8 cellular contexts compared by ENCODE assay signal in genomic region chr1:64915381-64916274, GRCh38. TPM values are rescaled to one million over a fixed set of nuclear protein-coding genes. Genes with fewer than 3 reads are reported as not detected.
A peak's percentile ranks its signal among the peaks of the same experiment; 100 is the strongest.
DNase-seq lines count a peak whose midpoint lies in the region; ATAC-seq and TF ChIP-seq lines count a peak whose summit lies in the region.

No MANE protein-coding gene starts in this region.

- peaks cover 93% of the 10 kb centered on the region for H3K4me1 Mint-ChIP-seq in activated B cell treated with CpG ODN at 0.5 μM for 24 hours
- H3K4me1 Mint-ChIP-seq in stimulated activated effector memory CD8-positive, alpha-beta T cell treated with anti-CD3 and anti-CD28 coated beads, Interleukin-12 subunit alpha, Interleukin-12 subunit beta, amount 100 ng/mL, for 72 hours, result peaks cover 73% of the 10 kb centered on the region

- H3K9me3 Mint-ChIP-seq in activated B cell treated with CpG ODN at 0.5 μM for 24 hours, result no peaks in the 10 kb centered on the region
- H3K9me3 Mint-ChIP-seq in stimulated activated effector memory CD8-positive, alpha-beta T cell treated with anti-CD3 and anti-CD28 coated beads, Interleukin-12 subunit alpha, Interleukin-12 subunit beta, amount 100 ng/mL, for 72 hours, result no peaks in the 10 kb centered on the region

- H3K27ac Mint-ChIP-seq in activated B cell treated with CpG ODN at 0.5 μM for 24 hours, result no peak overlapping the region
- H3K27ac Mint-ChIP-seq in stimulated activated effector memory CD8-positive, alpha-beta T cell treated with anti-CD3 and anti-CD28 coated beads, Interleukin-12 subunit alpha, Interleukin-12 subunit beta, amount 100 ng/mL, for 72 hours, result peak overlapping the region; percentile 54

- no peak for DNase-seq in activated B cell treated with CpG ODN at 0.5 μM for 24 hours
- peak; percentile 69 for DNase-seq in iPS-NIHi11 (ENCODE audit: low spot score)
- no peak for DNase-seq in stimulated activated effector memory CD8-positive, alpha-beta T cell treated with anti-CD3 and anti-CD28 coated beads, Interleukin-12 subunit alpha, Interleukin-12 subunit beta, amount 100 ng/mL, for 72 hours (ENCODE audit: low spot score in 2 of 2)
- DNase-seq in ecto neural progenitor cell (ENCODE audit: low spot score), result no peak

- H3K4me3 ChIP-seq in HEK293 (ENCODE audit: low read depth, low read length), result no peak overlapping the region

- H3K9me3 ChIP-seq in HEK293 (ENCODE audit: control insufficient read depth, insufficient read depth, low read depth, low read length), result no peaks in the 10 kb centered on the region

- H3K4me3 Mint-ChIP-seq in activated B cell treated with CpG ODN at 0.5 μM for 24 hours, result peak overlapping the region; percentile 58
- H3K4me3 Mint-ChIP-seq in stimulated activated effector memory CD8-positive, alpha-beta T cell treated with anti-CD3 and anti-CD28 coated beads, Interleukin-12 subunit alpha, Interleukin-12 subunit beta, amount 100 ng/mL, for 72 hours, result no peak overlapping the region

- ATAC-seq in activated B cell treated with CpG ODN at 0.5 μM for 24 hours (ENCODE audit: low read depth) (no peak), GM21381 (IDR thresholded peaks at IDR 0.05; ENCODE audit: unreplicated experiment) (no peak), GM21529 (IDR thresholded peaks at IDR 0.05; ENCODE audit: unreplicated experiment) (no peak), GM18870 (IDR thresholded peaks at IDR 0.05; ENCODE audit: unreplicated experiment) (no peak)
- ATAC-seq in stimulated activated effector memory CD8-positive, alpha-beta T cell treated with anti-CD3 and anti-CD28 coated beads, Interleukin-12 subunit alpha, Interleukin-12 subunit beta, amount 100 ng/mL, for 72 hours, result no peak

- intact Hi-C loops in activated B cell treated with CpG ODN at 0.5 μM for 24 hours (cut with micrococcal nuclease), result loop anchor here (2.0 kb wide), 2 partner anchors 17 kb away; no protein-coding TSS in a partner anchor

- POLR2A ChIA-PET in HEK293 (lab: Yijun Ruan, JAX), result interaction anchor here (0.6 kb wide), 1 partner anchor 77 kb away, joined by 3 read pairs; no protein-coding TSS in a partner anchor
- POLR2A ChIA-PET in activated B cell treated with CpG ODN at 0.5 μM for 24 hours (lab: Charles Lee), result interaction anchor here (0.8 to 1.2 kb wide), 2 partner anchors 17 to 51 kb away, joined by 3 to 4 read pairs; partner anchors contain the start of gene JAK1

- CTCF ChIA-PET in HEK293 (lab: Yijun Ruan, JAX), result no interaction called here
- CTCF ChIA-PET in activated B cell treated with CpG ODN at 0.5 μM for 24 hours (lab: Charles Lee), result no interaction called here

- no peaks in the 10 kb centered on the region for H3K36me3 ChIP-seq in HEK293 (ENCODE audit: control insufficient read depth in 2 of 2, insufficient read depth in 1 of 2, low read length in 2 of 2)

- H3K27ac ChIP-seq in HEK293 (ENCODE audit: extremely low read depth, low read depth, low read length), result no peak overlapping the region

- H3K36me3 Mint-ChIP-seq in activated B cell treated with CpG ODN at 0.5 μM for 24 hours (ENCODE audit: low read depth), result peaks cover 14% of the 10 kb centered on the region
- peaks cover 10% of the 10 kb centered on the region for H3K36me3 Mint-ChIP-seq in stimulated activated effector memory CD8-positive, alpha-beta T cell treated with anti-CD3 and anti-CD28 coated beads, Interleukin-12 subunit alpha, Interleukin-12 subunit beta, amount 100 ng/mL, for 72 hours

- H3K4me1 ChIP-seq in HEK293 (ENCODE audit: control insufficient read depth, insufficient read depth, low read length), result peaks cover 5% of the 10 kb centered on the region; the same call in 1 of the 2 replicates

- H3K27me3 Mint-ChIP-seq in activated B cell treated with CpG ODN at 0.5 μM for 24 hours, result no peaks in the 10 kb centered on the region

- TF ChIP-seq CTCF in HEK293 (tag by site-specific recombination; IDR thresholded peaks at IDR 0.05) (no peak), activated B cell treated with CpG ODN at 0.5 μM for 24 hours (IDR thresholded peaks at IDR 0.05) (no peak)

TF ChIP-seq in HEK293, 187 proteins besides CTCF, POLR2A, EP300 and RAD21 (continues in another document):
- TF ChIP-seq ZNF174 (tag by site-specific recombination; IDR thresholded peaks at IDR 0.05), result no peak
- TF ChIP-seq ZNF48 (tag by site-specific recombination; IDR thresholded peaks at IDR 0.05), result no peak
- no peak for TF ChIP-seq ZNF549 (tag by site-specific recombination; IDR thresholded peaks at IDR 0.05)
- TF ChIP-seq KLF10 (tag by site-specific recombination; IDR thresholded peaks at IDR 0.05), result no peak
- no peak for TF ChIP-seq ZNF514 (tag by site-specific recombination; IDR thresholded peaks at IDR 0.05)
- TF ChIP-seq ZNF473 (tag by site-specific recombination; IDR thresholded peaks at IDR 0.05), result no peak
- no peak for TF ChIP-seq ZNF133 (tag by site-specific recombination; IDR thresholded peaks at IDR 0.05)
- peak; percentile 8; the same call in 1 of the 2 replicates for TF ChIP-seq ZNF335 (tag by site-specific recombination; conservative IDR thresholded peaks at IDR 0.05)
- TF ChIP-seq ZNF629 (tag by site-specific recombination; IDR thresholded peaks at IDR 0.05), result 0 out of 2 replicates have a peak, but pooled peaks have one; percentile 22
- no peak for TF ChIP-seq ZSCAN16 (tag by site-specific recombination; IDR thresholded peaks at IDR 0.05)
- TF ChIP-seq ZBTB6 (tag by site-specific recombination; IDR thresholded peaks at IDR 0.05), result no peak
- no peak for TF ChIP-seq TSHZ1 (tag by site-specific recombination; IDR thresholded peaks at IDR 0.05; ENCODE audit: borderline replicate concordance)
- TF ChIP-seq ZNF580 (tag by site-specific recombination; IDR thresholded peaks at IDR 0.05), result no peak
- no peak for TF ChIP-seq ZBTB48 (tag by site-specific recombination; IDR thresholded peaks at IDR 0.05)
- 0 out of 2 replicates have a peak, but pooled peaks have one; percentile 17 for TF ChIP-seq ZNF366 (tag by site-specific recombination; conservative IDR thresholded peaks at IDR 0.05)
- TF ChIP-seq BCL6B (tag by site-specific recombination; IDR thresholded peaks at IDR 0.05), result no peak
- TF ChIP-seq ZSCAN18 (tag by site-specific recombination; IDR thresholded peaks at IDR 0.05), result no peak

RNA-seq across cellular contexts. Expression of gene JAK1, which starts 50.7 kb away (rescaled TPM):
- 195 and 215 TPM in 2 replicates for total RNA-seq in activated B cell treated with CpG ODN at 0.5 μM for 24 hours
